In genomic region chr1:80427886-80428285, GRCh38 we compare ENCODE assay signal across 17 cellular contexts.
"Had no signal": no experiment of that assay in that cellular context is flagged by ENCODE, and none has a peak within 500 bp of the region (broad histone marks: within the 10 kb centered on the region; RNA-seq: fewer than 3 reads in every experiment).

No MANE protein-coding gene starts in this region.

- H3K27ac Mint-ChIP-seq: activated naive CD8-positive, alpha-beta T cell; type B pancreatic cell had no signal

- H3K36me3 ChIP-seq: heart right ventricle, right lobe of liver, suprapubic skin had no signal

- H3K4me3 ChIP-seq: dorsolateral prefrontal cortex, heart right ventricle, psoas muscle, right lobe of liver, suprapubic skin had no signal

- H3K27me3 ChIP-seq: dorsolateral prefrontal cortex, heart right ventricle, right lobe of liver, suprapubic skin had no signal

- DNase-seq: activated CD4-positive, alpha-beta T cell treated with anti-CD3 and anti-CD28 coated beads, Interleukin-2, amount 50 U/mL, for 1 hour; activated CD4-positive, CD25-positive, alpha-beta regulatory T cell; activated effector memory CD4-positive, alpha-beta T cell treated with Interleukin-2 at 50 U/mL for 16 hours; aorta; dorsolateral prefrontal cortex; heart right ventricle; left ventricle myocardium superior; mesendoderm; psoas muscle; right lobe of liver; stimulated activated CD4-positive, alpha-beta T cell treated with anti-CD3 and anti-CD28 coated beads, Interleukin-12 subunit alpha, Interleukin-12 subunit beta, amount 100 ng/mL, for 4 hours; stimulated activated CD8-positive, alpha-beta memory T cell treated with anti-CD3 and anti-CD28 coated beads, Interleukin-4, amount 100 ng/mL, for 48 hours; stimulated activated naive CD8-positive, alpha-beta T cell treated with anti-CD3 and anti-CD28 coated beads, Interleukin-15, Interleukin-2, amounts not matched to agents 100 U/mL and 50 U/mL, for 24 hours; T-helper 2 cell had no signal

- H3K4me1 ChIP-seq: heart right ventricle, psoas muscle, right lobe of liver, suprapubic skin had no signal

- H3K27ac ChIP-seq: dorsolateral prefrontal cortex, heart right ventricle, psoas muscle, right lobe of liver, suprapubic skin had no signal

- H3K27me3 Mint-ChIP-seq: activated naive CD8-positive, alpha-beta T cell; type B pancreatic cell had no signal

- H3K9me3 Mint-ChIP-seq: type B pancreatic cell had no signal

- H3K9me3 ChIP-seq: psoas muscle, right lobe of liver, suprapubic skin had no signal

- H3K36me3 Mint-ChIP-seq: activated naive CD8-positive, alpha-beta T cell; type B pancreatic cell had no signal

- H3K4me3 Mint-ChIP-seq: activated naive CD8-positive, alpha-beta T cell; type B pancreatic cell had no signal
